ENCODE assay signal across 8 cellular contexts in genomic region chr11:113314389-113315301, GRCh38. TPM values are rescaled to one million over a fixed set of nuclear protein-coding genes. Genes with fewer than 3 reads are reported as not detected.
DNase-seq lines count a peak whose midpoint lies in the region; ATAC-seq and TF ChIP-seq lines count a peak whose summit lies in the region.

Gene TTC12 (plus strand): TSS chr11:113314583. CDS start chr11:113316258, 1,675 bp downstream.

- peak within 1 kb of the TSS; percentile 89 for H3K27ac Mint-ChIP-seq in activated T-helper 17 cell treated with anti-CD3 and anti-CD28 coated beads, Interleukin-2, amount 50 U/mL, for 72 hours
- peak within 1 kb of the TSS; percentile 60 to 64 for H3K27ac Mint-ChIP-seq in natural killer cell treated with Interleukin-12 subunit alpha and Interleukin-12 subunit beta and Interleukin-15 and Interleukin-18, amount 100 ng/mL, for 72 hours

- peak within 1 kb of the TSS; percentile 93 for H3K27ac ChIP-seq in Panc1 (ENCODE audit: low read length)

- no peaks in the 10 kb centered on the region for H3K36me3 ChIP-seq in Panc1 (ENCODE audit: control insufficient read depth, insufficient read depth, low read length)

- CTCF ChIA-PET in Panc1 (lab: Charles Lee): interaction anchor here (0.6 to 0.7 kb wide), 2 partner anchors 9 to 219 kb away, joined by 5 to 10 read pairs; no protein-coding TSS in a partner anchor

- peak; percentile 95 for DNase-seq in COLO668 (lab: John Stamatoyannopoulos, UW; ENCODE audit: unreplicated experiment)
- peak; percentile 68 for DNase-seq in HS-5 (ENCODE audit: low read depth)
- peak; percentile 61 for DNase-seq in Panc1 (ENCODE audit: low read depth, low spot score)
- peak; percentile 84 for DNase-seq in fibroblast of peridontal ligament (ENCODE audit: extremely low read depth)
- peak; percentile 97 for DNase-seq in natural killer cell treated with Interleukin-12 subunit alpha and Interleukin-12 subunit beta and Interleukin-15 and Interleukin-18, amount 100 ng/mL, for 72 hours (ENCODE audit: low spot score)
- peak; percentile 76 to 89 (median 88) for DNase-seq in stimulated activated naive CD4-positive, alpha-beta T cell (lab: John Stamatoyannopoulos, UW)

- no peaks in the 10 kb centered on the region for H3K27me3 ChIP-seq in Panc1 (ENCODE audit: control insufficient read depth, insufficient read depth, low read length)

- TF ChIP-seq CTCF in Panc1 (IDR thresholded peaks at IDR 0.05): no peak

- intact Hi-C loops in Panc1 (cut with micrococcal nuclease; ENCODE audit: unreplicated experiment): no loop called here

- H3K9me3 Mint-ChIP-seq in activated T-helper 17 cell treated with anti-CD3 and anti-CD28 coated beads, Interleukin-2, amount 50 U/mL, for 72 hours: no peaks in the 10 kb centered on the region
- H3K9me3 Mint-ChIP-seq in natural killer cell treated with Interleukin-12 subunit alpha and Interleukin-12 subunit beta and Interleukin-15 and Interleukin-18, amount 100 ng/mL, for 72 hours: no peaks in the 10 kb centered on the region

- H3K9me3 ChIP-seq in Panc1 (ENCODE audit: control insufficient read depth, insufficient read depth, low read depth, low read length): no peaks in the 10 kb centered on the region

- in situ Hi-C loops in Panc1 (cut with HindIII; ENCODE audit: low pct_unique_long_range_greater_than_20kb, low sequenced_read_pairs): no loop called here

- H3K4me1 Mint-ChIP-seq in activated T-helper 17 cell treated with anti-CD3 and anti-CD28 coated beads, Interleukin-2, amount 50 U/mL, for 72 hours: peaks cover 12% of the 10 kb centered on the region
- H3K4me1 Mint-ChIP-seq in natural killer cell treated with Interleukin-12 subunit alpha and Interleukin-12 subunit beta and Interleukin-15 and Interleukin-18, amount 100 ng/mL, for 72 hours (ENCODE audit: low read depth in 2 of 2): peaks cover 12 to 17% of the 10 kb centered on the region in 2 donors

- POLR2A ChIA-PET in Panc1 (lab: Charles Lee): interaction anchor here (0.6 to 0.7 kb wide), 3 partner anchors 56 to 520 kb away, joined by 3 to 4 read pairs (median 3); no protein-coding TSS in a partner anchor

- peaks cover 30% of the 10 kb centered on the region for H3K36me3 Mint-ChIP-seq in activated T-helper 17 cell treated with anti-CD3 and anti-CD28 coated beads, Interleukin-2, amount 50 U/mL, for 72 hours (ENCODE audit: low read depth)
- H3K36me3 Mint-ChIP-seq in natural killer cell treated with Interleukin-12 subunit alpha and Interleukin-12 subunit beta and Interleukin-15 and Interleukin-18, amount 100 ng/mL, for 72 hours: peaks cover 4% of the 10 kb centered on the region

- H3K4me1 ChIP-seq in Panc1 (ENCODE audit: control insufficient read depth, insufficient read depth, low read length): peaks cover 15% of the 10 kb centered on the region

- H3K4me3 ChIP-seq in Panc1 (ENCODE audit: low read depth in 2 of 2, low read length in 2 of 2): peak within 1 kb of the TSS; percentile 72 to 79

- H3K4me3 Mint-ChIP-seq in activated T-helper 17 cell treated with anti-CD3 and anti-CD28 coated beads, Interleukin-2, amount 50 U/mL, for 72 hours: peak within 1 kb of the TSS; percentile 85
- H3K4me3 Mint-ChIP-seq in natural killer cell treated with Interleukin-12 subunit alpha and Interleukin-12 subunit beta and Interleukin-15 and Interleukin-18, amount 100 ng/mL, for 72 hours: peak within 1 kb of the TSS; percentile 80

- no TSS peak for BruUV-seq in Panc1 (replicated peaks; lab: Mats Ljungman, UMichigan)

- H3K27me3 Mint-ChIP-seq in activated T-helper 17 cell treated with anti-CD3 and anti-CD28 coated beads, Interleukin-2, amount 50 U/mL, for 72 hours: no peaks in the 10 kb centered on the region
- H3K27me3 Mint-ChIP-seq in natural killer cell treated with Interleukin-12 subunit alpha and Interleukin-12 subunit beta and Interleukin-15 and Interleukin-18, amount 100 ng/mL, for 72 hours: no peaks in the 10 kb centered on the region

- ATAC-seq in GM19468 (IDR thresholded peaks at IDR 0.05; ENCODE audit: extremely low read depth, unreplicated experiment) (peak; percentile 89), Panc1 (peak; percentile 99)
- peak; percentile 99 for ATAC-seq in activated T-helper 17 cell treated with anti-CD3 and anti-CD28 coated beads, Interleukin-2, amount 50 U/mL, for 72 hours (replicated peaks)
- peak; percentile 100 for ATAC-seq in natural killer cell treated with Interleukin-12 subunit alpha and Interleukin-12 subunit beta and Interleukin-15 and Interleukin-18, amount 100 ng/mL, for 72 hours

RNA-seq across cellular contexts. Expression of gene TTC12, which starts in this region (rescaled TPM):
- 24.3 TPM for total RNA-seq in Panc1 (2021; ENCODE audit: unreplicated experiment)
- polyA plus RNA-seq in Panc1 (2012; ENCODE audit: insufficient read length): 14.4 TPM
- 1 to 10 TPM; 8.5 to 9.8 TPM for total RNA-seq in activated T-helper 17 cell treated with anti-CD3 and anti-CD28 coated beads, Interleukin-2, amount 50 U/mL, for 72 hours
- 10 to 100 TPM in 1 of 2 donors, 1 to 10 TPM in 1; 6.2 to 12.8 TPM for total RNA-seq in natural killer cell treated with Interleukin-12 subunit alpha and Interleukin-12 subunit beta and Interleukin-15 and Interleukin-18, amount 100 ng/mL, for 72 hours

Comparison
In these comparisons a context has a peak if more than half of its experiments do, and no peak if none do; other contexts are left out.
1. Peak in every context shown above with its lines: DNase-seq, ATAC-seq, H3K4me3 ChIP-seq and H3K27ac ChIP-seq.